In genomic region chr2:202660796-202661195, GRCh38 we compare ENCODE assay signal across 1 cellular context.
TF ChIP-seq lines count a peak whose summit lies in the region.

No MANE protein-coding gene starts in this region.

TF ChIP-seq in HepG2, 621 proteins besides CTCF, POLR2A, EP300 and RAD21 (continued from another document):
- no peak for TF ChIP-seq ZNF784 (CRISPR knock-in tag; IDR thresholded peaks at IDR 0.05; ENCODE audit: borderline replicate concordance)
- TF ChIP-seq YEATS2 (CRISPR knock-in tag; IDR thresholded peaks at IDR 0.05; ENCODE audit: borderline replicate concordance) = no peak
- TF ChIP-seq ZFP36 (IDR thresholded peaks at IDR 0.05; ENCODE audit: borderline replicate concordance, low read depth, low read length, partially characterized antibody) = no peak
- no peak for TF ChIP-seq SOX5 (CRISPR knock-in tag; IDR thresholded peaks at IDR 0.05; ENCODE audit: borderline replicate concordance)
- TF ChIP-seq, protein P1, sequence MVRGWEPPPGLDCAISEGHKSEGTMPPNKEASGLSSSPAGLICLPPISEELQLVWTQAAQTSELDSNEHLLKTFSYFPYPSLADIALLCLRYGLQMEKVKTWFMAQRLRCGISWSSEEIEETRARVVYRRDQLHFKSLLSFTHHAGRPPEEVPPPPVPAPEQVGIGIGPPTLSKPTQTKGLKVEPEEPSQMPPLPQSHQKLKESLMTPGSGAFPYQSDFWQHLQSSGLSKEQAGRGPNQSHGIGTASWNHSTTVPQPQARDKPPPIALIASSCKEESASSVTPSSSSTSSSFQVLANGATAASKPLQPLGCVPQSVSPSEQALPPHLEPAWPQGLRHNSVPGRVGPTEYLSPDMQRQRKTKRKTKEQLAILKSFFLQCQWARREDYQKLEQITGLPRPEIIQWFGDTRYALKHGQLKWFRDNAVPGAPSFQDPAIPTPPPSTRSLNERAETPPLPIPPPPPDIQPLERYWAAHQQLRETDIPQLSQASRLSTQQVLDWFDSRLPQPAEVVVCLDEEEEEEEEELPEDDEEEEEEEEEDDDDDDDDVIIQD (CRISPR knock-in tag; IDR thresholded peaks at IDR 0.05; ENCODE audit: low read depth) = no peak
- no peak for TF ChIP-seq EEA1 (CRISPR knock-in tag; IDR thresholded peaks at IDR 0.05; ENCODE audit: borderline replicate concordance)
- TF ChIP-seq FOXP4 (CRISPR knock-in tag; IDR thresholded peaks at IDR 0.05) = no peak
- no peak for TF ChIP-seq GABPA (IDR thresholded peaks at IDR 0.05; ENCODE audit: low read depth, low read length)
- TF ChIP-seq GABPA (CRISPR knock-in tag; IDR thresholded peaks at IDR 0.05; ENCODE audit: low read depth) = no peak
- no peak for TF ChIP-seq CHD4 (IDR thresholded peaks at IDR 0.05; ENCODE audit: borderline replicate concordance, low read length)
- TF ChIP-seq FOXA1 (IDR thresholded peaks at IDR 0.05) = no peak
- TF ChIP-seq FOXA1 (CRISPR knock-in tag; IDR thresholded peaks at IDR 0.05) = no peak
- TF ChIP-seq FLYWCH1 (CRISPR knock-in tag; IDR thresholded peaks at IDR 0.05) = no peak
- TF ChIP-seq ELF3 (CRISPR knock-in tag; IDR thresholded peaks at IDR 0.05) = no peak
- TF ChIP-seq ZBTB34 (CRISPR knock-in tag; IDR thresholded peaks at IDR 0.05) = no peak
- TF ChIP-seq EZH2 (conservative IDR thresholded peaks at IDR 0.05; ENCODE audit: low read depth, low read length) = no peak
- TF ChIP-seq ZNF577 (CRISPR knock-in tag; IDR thresholded peaks at IDR 0.05; ENCODE audit: borderline replicate concordance, low read depth) = no peak
TF ChIP-seq in HepG2: peak in this region for 0.
